In the genomic region with DNA sequence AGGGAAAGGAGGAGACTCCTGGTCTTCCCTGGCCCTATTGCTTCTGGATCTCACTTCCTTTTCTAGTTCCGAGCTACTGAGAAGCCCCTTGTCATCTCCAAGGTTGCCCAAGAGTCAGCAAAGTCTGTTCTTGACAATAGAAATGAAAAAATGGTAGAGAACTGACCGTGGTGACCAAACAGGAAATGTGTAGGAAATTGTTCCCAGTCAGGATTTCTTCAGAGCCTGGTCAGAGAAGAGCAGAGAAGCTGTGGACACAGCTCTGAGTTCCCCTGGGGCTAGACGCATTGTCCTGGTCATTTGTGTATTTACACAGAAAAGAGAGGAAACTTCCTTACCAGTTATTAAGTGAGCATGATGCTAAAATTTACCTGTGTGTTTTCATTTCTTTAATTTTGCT, we compare ENCODE assay signal across 28 cellular contexts.
"Had no signal": no experiment of that assay in that cellular context is flagged by ENCODE, and none has a peak within 500 bp of the region (broad histone marks: within the 10 kb centered on the region; RNA-seq: fewer than 3 reads in every experiment).

No MANE protein-coding gene starts in this region.

- H3K27ac ChIP-seq: SJSA1 had no signal

- DNase-seq: activated CD4-positive, alpha-beta T cell treated with anti-CD3 and anti-CD28 coated beads for 4 hours; activated CD8-positive, alpha-beta memory T cell treated with anti-CD3 and anti-CD28 coated beads, Interleukin-2, amount 50 U/mL, for 4 hours; activated CD8-positive, alpha-beta T cell treated with anti-CD3 and anti-CD28 coated beads for 36 hours; activated gamma-delta T cell treated with Interleukin-2 at 50 U/mL for 16 hours; activated naive CD4-positive, alpha-beta T cell treated with anti-CD3 and anti-CD28 coated beads, Interleukin-2, amount 10 ng/mL, durations not matched to agents 7 days and 5 days; activated naive CD8-positive, alpha-beta T cell treated with anti-CD3 and anti-CD28 coated beads for 36 hours; activated T-cell treated with anti-CD3 and anti-CD28 coated beads, Interleukin-2, amount 50 U/mL, for 72 hours; anterior cingulate cortex; caudate nucleus; MG63; NCI-H1105 treated with DMSO at 0.1 percent for 48 hours; NCI-H1436 treated with DMSO at 0.1 percent for 48 hours; NCI-H187; NCI-H2081; NCI-H510A treated with DMSO at 0.1 percent for 48 hours; NCI-H69; NK-92 treated with Interleukin-12 subunit alpha and Interleukin-12 subunit beta, amount 100 ng/mL, for 24 hours; PC-3; SHP77; T-cell; T-helper 2 cell; T1000 had no signal

- H3K4me3 Mint-ChIP-seq: activated CD8-positive, alpha-beta T cell treated with anti-CD3 and anti-CD28 coated beads for 36 hours; activated naive CD4-positive, alpha-beta T cell treated with anti-CD3 and anti-CD28 coated beads, Interleukin-2, amount 10 ng/mL, durations not matched to agents 7 days and 5 days; activated naive CD8-positive, alpha-beta T cell treated with anti-CD3 and anti-CD28 coated beads for 36 hours; activated T-cell treated with anti-CD3 and anti-CD28 coated beads, Interleukin-2, amount 50 U/mL, for 72 hours; T-cell had no signal

- FAIRE-seq: RCC 7860 had no signal

- H3K27ac Mint-ChIP-seq: activated CD8-positive, alpha-beta T cell treated with anti-CD3 and anti-CD28 coated beads for 36 hours; activated naive CD4-positive, alpha-beta T cell treated with anti-CD3 and anti-CD28 coated beads, Interleukin-2, amount 10 ng/mL, durations not matched to agents 7 days and 5 days; activated naive CD8-positive, alpha-beta T cell treated with anti-CD3 and anti-CD28 coated beads for 36 hours; activated T-cell treated with anti-CD3 and anti-CD28 coated beads, Interleukin-2, amount 50 U/mL, for 72 hours; activated T-helper 2 cell treated with anti-CD3 and anti-CD28 coated beads, Interferon-gamma antibody, Interleukin-2, Interleukin-4, amounts not matched to agents 10 μg/mL and 5 μg/mL and 100 μg/mL, durations not matched to agents 14 hours and 24 hours and 36 hours; T-cell had no signal

- H3K9me3 ChIP-seq: SJSA1 had no signal

- H3K36me3 ChIP-seq: adrenal gland, MG63, SJSA1 had no signal

- ATAC-seq: activated CD4-positive, CD25-positive, alpha-beta regulatory T cell treated with anti-CD3 and anti-CD28 coated beads, Interleukin-2, amount 50 U/mL, for 24 hours; activated CD8-positive, alpha-beta T cell treated with anti-CD3 and anti-CD28 coated beads for 36 hours; activated T-cell treated with anti-CD3 and anti-CD28 coated beads, Interleukin-2, amount 50 U/mL, for 72 hours; PC-3; SK-N-SH treated with all-trans-retinoic acid at 6 μM for 48 hours; T-cell had no signal

- H3K36me3 Mint-ChIP-seq: activated naive CD4-positive, alpha-beta T cell treated with anti-CD3 and anti-CD28 coated beads, Interleukin-2, amount 10 ng/mL, durations not matched to agents 7 days and 5 days; activated naive CD8-positive, alpha-beta T cell treated with anti-CD3 and anti-CD28 coated beads for 36 hours; T-cell had no signal

- H3K4me3 ChIP-seq: adrenal gland, MG63, SJSA1 had no signal

- H3K27me3 Mint-ChIP-seq: activated naive CD4-positive, alpha-beta T cell treated with anti-CD3 and anti-CD28 coated beads, Interleukin-2, amount 10 ng/mL, durations not matched to agents 7 days and 5 days had no signal

- H3K4me1 Mint-ChIP-seq: activated naive CD4-positive, alpha-beta T cell treated with anti-CD3 and anti-CD28 coated beads, Interleukin-2, amount 10 ng/mL, durations not matched to agents 7 days and 5 days; activated naive CD8-positive, alpha-beta T cell treated with anti-CD3 and anti-CD28 coated beads for 36 hours; T-cell had no signal

- H3K27me3 ChIP-seq: adrenal gland, MG63, SJSA1 had no signal
